8 cellular contexts compared by ENCODE assay signal in the genomic region with DNA sequence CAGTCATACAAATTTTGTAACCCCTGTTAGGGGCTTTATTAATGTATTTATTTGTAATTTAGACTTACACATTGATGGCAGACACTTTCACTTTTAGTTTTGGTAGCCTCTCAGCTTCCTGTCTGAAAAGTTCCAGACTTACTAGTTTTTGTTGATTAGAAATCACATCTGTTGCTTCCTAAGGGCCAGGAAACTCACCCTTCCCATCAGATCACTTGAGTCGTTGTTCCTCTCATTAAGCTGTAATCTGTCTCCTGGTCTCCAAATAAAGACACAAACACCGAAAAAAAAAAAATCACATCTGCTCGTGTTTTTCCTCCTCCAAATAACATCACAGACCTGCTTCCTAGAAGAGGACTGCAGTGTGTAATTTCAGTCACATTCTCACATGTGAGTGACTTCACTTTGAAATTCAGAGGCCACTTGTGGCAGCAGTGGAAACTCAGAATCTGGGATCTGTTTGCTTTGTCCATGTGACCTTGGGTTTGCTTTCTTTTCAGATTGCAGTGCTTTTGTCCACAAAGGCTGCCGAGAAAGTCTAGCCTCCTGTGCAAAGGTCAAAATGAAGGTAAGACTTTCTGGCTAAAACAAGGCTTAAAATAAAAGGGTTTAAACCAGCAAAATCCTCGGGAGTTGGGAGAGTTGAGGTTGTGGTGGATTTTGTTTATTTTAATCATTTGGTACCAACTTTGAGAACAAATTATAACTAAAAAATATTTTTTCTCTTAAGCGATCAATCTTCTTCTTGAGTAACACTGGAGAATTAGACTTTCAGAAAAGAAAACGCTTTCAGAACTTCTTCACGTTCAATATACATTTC.
DNase-seq lines count a peak whose midpoint lies in the region; ATAC-seq and TF ChIP-seq lines count a peak whose summit lies in the region.

No MANE protein-coding gene starts in this region.

- intact Hi-C loops in upper lobe of right lung (cut with DNase I) = no loop called here

- TF ChIP-seq CTCF in brain microvascular endothelial cell (IDR thresholded peaks at IDR 0.05; ENCODE audit: low read depth, low read length, missing control alignments) = no peak
- TF ChIP-seq CTCF in upper lobe of right lung (IDR thresholded peaks at IDR 0.05) = no peak

- H3K27ac ChIP-seq in brain microvascular endothelial cell = peak overlapping the region; percentile 84
- H3K27ac ChIP-seq in upper lobe of right lung = peak overlapping the region; percentile 73

- in situ Hi-C loops in brain microvascular endothelial cell (cut with HindIII; ENCODE audit: low pct_ligation_motif_present, low sequenced_read_pairs) = no loop called here

- H3K27me3 Mint-ChIP-seq in activated T-cell treated with anti-CD3 and anti-CD28 coated beads, Interleukin-2, amount 50 U/mL, for 4 hours (ENCODE audit: low read depth) = no peaks in the 10 kb centered on the region

- ATAC-seq in activated T-cell treated with anti-CD3 and anti-CD28 coated beads, Interleukin-2, amount 50 U/mL, for 4 hours = peak; percentile 2 to 4
- ATAC-seq in upper lobe of right lung = peak; percentile 61

- peaks cover 91% of the 10 kb centered on the region for H3K4me1 Mint-ChIP-seq in activated T-cell treated with anti-CD3 and anti-CD28 coated beads, Interleukin-2, amount 50 U/mL, for 4 hours (ENCODE audit: low read depth)

- peaks cover 9% of the 10 kb centered on the region for H3K36me3 ChIP-seq in brain microvascular endothelial cell (replicated peaks)
- peaks cover 55% of the 10 kb centered on the region for H3K36me3 ChIP-seq in upper lobe of right lung

- peaks cover 59% of the 10 kb centered on the region for H3K4me1 ChIP-seq in upper lobe of right lung

- H3K36me3 Mint-ChIP-seq in activated T-cell treated with anti-CD3 and anti-CD28 coated beads, Interleukin-2, amount 50 U/mL, for 4 hours (ENCODE audit: insufficient read depth) = peaks cover 32% of the 10 kb centered on the region

- H3K4me3 Mint-ChIP-seq in activated T-cell treated with anti-CD3 and anti-CD28 coated beads, Interleukin-2, amount 50 U/mL, for 4 hours = peak overlapping the region; percentile 80

- H3K4me3 ChIP-seq in brain microvascular endothelial cell (ENCODE audit: low read depth, low read length) = no peak overlapping the region
- peak overlapping the region; percentile 24 for H3K4me3 ChIP-seq in upper lobe of right lung

- H3K27me3 ChIP-seq in brain microvascular endothelial cell (replicated peaks) (no peaks in the 10 kb centered on the region), upper lobe of right lung (no peaks in the 10 kb centered on the region)

- no peak for DNase-seq in activated T-cell treated with anti-CD3 and anti-CD28 coated beads, Interleukin-2, amount 50 U/mL, for 4 hours
- no peak for DNase-seq in activated T-cell treated with anti-CD3 and anti-CD28 coated beads, Interleukin-2, amount 50 U/mL, for 48 hours
- DNase-seq in HuH-7.5 (ENCODE audit: low spot score) (peak; percentile 38), brain microvascular endothelial cell (peak; percentile 36), lung microvascular endothelial cell (ENCODE audit: low read depth in 2 of 2) (peak; percentile 61 to 96), upper lobe of right lung (no peak), NCI-H2107 treated with DMSO at 0.1 percent for 48 hours (lab: John Stamatoyannopoulos, UW; ENCODE audit: unreplicated experiment) (no peak), cortex of kidney (lab: John Stamatoyannopoulos, UW) (no peak)

- H3K9me3 ChIP-seq in upper lobe of right lung = no peaks in the 10 kb centered on the region

- no peaks in the 10 kb centered on the region for H3K9me3 Mint-ChIP-seq in activated T-cell treated with anti-CD3 and anti-CD28 coated beads, Interleukin-2, amount 50 U/mL, for 4 hours

Comparison
In these comparisons a context has a peak if more than half of its experiments do, and no peak if none do; other contexts are left out.
1. DNase-seq: peak in HuH-7.5 (single experiment), brain microvascular endothelial cell (single experiment) and lung microvascular endothelial cell (2 of 2); none in activated T-cell treated with anti-CD3 and anti-CD28 coated beads, Interleukin-2, amount 50 U/mL, for 4 hours (single experiment), activated T-cell treated with anti-CD3 and anti-CD28 coated beads, Interleukin-2, amount 50 U/mL, for 48 hours (0 of 2), upper lobe of right lung (single experiment), NCI-H2107 treated with DMSO at 0.1 percent for 48 hours (single experiment) and cortex of kidney (single experiment).